In the genomic region with DNA sequence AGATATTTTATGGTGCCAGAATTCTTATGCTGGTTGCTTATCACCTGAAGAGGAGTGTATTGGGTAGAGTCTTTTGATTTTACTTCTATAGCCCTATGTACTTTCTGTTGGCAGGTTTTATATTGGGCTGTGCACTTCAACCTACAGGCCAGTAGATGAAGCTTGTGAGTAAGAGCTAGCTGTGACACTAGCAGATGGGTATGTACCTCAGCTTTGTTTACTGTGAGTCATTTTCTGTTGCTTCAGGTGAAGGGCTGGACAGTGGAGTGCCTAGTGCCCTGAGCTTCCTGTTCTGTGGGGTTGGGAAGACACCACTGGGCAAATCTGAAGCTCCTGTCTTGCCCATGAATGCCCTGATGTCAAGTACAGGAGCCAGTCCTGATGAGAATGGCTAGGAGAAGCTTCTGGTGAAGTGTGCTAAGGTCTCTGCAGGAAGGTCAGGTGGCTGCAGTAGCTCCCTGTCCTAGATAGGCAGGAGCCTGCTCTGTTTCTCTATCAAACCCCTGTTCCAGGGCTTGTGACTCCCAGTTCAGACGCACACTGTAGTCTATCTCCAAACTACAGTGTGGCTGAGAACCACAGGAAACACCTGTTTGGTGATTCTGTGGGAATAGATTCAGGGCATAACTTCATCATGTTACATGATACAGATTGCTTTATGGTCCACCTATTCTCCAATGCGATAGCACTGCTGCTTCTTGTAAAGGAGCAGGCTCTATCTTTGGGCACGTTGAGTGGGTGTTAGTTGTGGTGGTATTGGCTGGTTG, we compare ENCODE assay signal across 15 cellular contexts.
DNase-seq lines count a peak whose midpoint lies in the region; ATAC-seq, FAIRE-seq and TF ChIP-seq lines count a peak whose summit lies in the region.
"Had no signal": no experiment of that assay in that cellular context is flagged by ENCODE, and none has a peak within 500 bp of the region (broad histone marks: within the 10 kb centered on the region; RNA-seq: fewer than 3 reads in every experiment).

No MANE protein-coding gene starts in this region.

- H3K56ac ChIP-seq in IMR-90 (ENCODE audit: extremely low read depth, insufficient read depth, low read length): no peak overlapping the region

- H2AFZ ChIP-seq in IMR-90 (replicated peaks; ENCODE audit: low read length, poor library complexity): peak overlapping the region; percentile 17

- peak overlapping the region; percentile 85 for H2BK5ac ChIP-seq in IMR-90 (ENCODE audit: low read depth, low read length, poor library complexity, severe bottlenecking)

- BruUV-seq in IMR-90 (replicated peaks; lab: Mats Ljungman, UMichigan): no TSS peak

- peak overlapping the region; percentile 72 for H3K4ac ChIP-seq in IMR-90 (ENCODE audit: low read depth, low read length)

- no peak overlapping the region for H3K9ac ChIP-seq in IMR-90 (ENCODE audit: low read depth, low read length)
- no peak overlapping the region for H3K9ac ChIP-seq in liver (ENCODE audit: low read depth in 1 of 2, low read length in 2 of 2)

- peak overlapping the region; percentile 82; the same call in 1 of the 2 replicates for H3K18ac ChIP-seq in IMR-90 (ENCODE audit: low read depth, low read length)

- in situ Hi-C loops in IMR-90 (cut with MboI; ENCODE audit: low sequenced_read_pairs): no loop called here

- dilution Hi-C loops in IMR-90 (cut with HindIII; ENCODE audit: low sequenced_read_pairs, unreplicated experiment): no loop called here

- no peak overlapping the region for H2AK9ac ChIP-seq in IMR-90 (replicated peaks; ENCODE audit: low read depth, low read length, poor library complexity)

- H4K91ac ChIP-seq in IMR-90 (ENCODE audit: insufficient read depth, low read depth, low read length): peak overlapping the region; percentile 83

- H3K27me3 Mint-ChIP-seq in T-helper 17 cell: no peaks in the 10 kb centered on the region
- H3K27me3 Mint-ChIP-seq in activated CD4-positive, alpha-beta T cell treated with anti-CD3 and anti-CD28 coated beads, Interleukin-2, amount 10 ng/mL, durations not matched to agents 7 days and 5 days: no peaks in the 10 kb centered on the region
- H3K27me3 Mint-ChIP-seq: activated CD4-positive, alpha-beta T cell treated with anti-CD3 and anti-CD28 coated beads, Interleukin-2, amount 10 ng/mL, durations not matched to agents 24 days and 14 days had no signal

- no peaks in the 10 kb centered on the region for H3K79me1 ChIP-seq in IMR-90 (ENCODE audit: low read depth in 1 of 2, low read length in 2 of 2)

- TF ChIP-seq CTCF in IMR-90 (conservative IDR thresholded peaks at IDR 0.05; ENCODE audit: low read depth, low read length): 0 out of 2 replicates have a peak, but pooled peaks have one; percentile 27
- peak; percentile 52 for TF ChIP-seq CTCF in bronchial epithelial cell (IDR thresholded peaks at IDR 0.05; ENCODE audit: insufficient read depth, low read length, severe bottlenecking)
- TF ChIP-seq CTCF in liver (IDR thresholded peaks at IDR 0.05; ENCODE audit: low read depth, low read length, missing input control): peak; percentile 40

- DNase-seq in DMS53 treated with DMSO at 0.1 percent for 48 hours (lab: John Stamatoyannopoulos, UW; ENCODE audit: unreplicated experiment) (peak; percentile 88), IMR-90 (peak; percentile 86), bronchial epithelial cell (ENCODE audit: low read depth) (peak; percentile 97), T-helper 17 cell (no peak)
- no peak for DNase-seq in stimulated activated naive CD4-positive, alpha-beta T cell (lab: John Stamatoyannopoulos, UW)
- no peak for DNase-seq in activated CD4-positive, alpha-beta T cell treated with anti-CD3 and anti-CD28 coated beads, Interleukin-2, amount 10 ng/mL, durations not matched to agents 7 days and 5 days
- DNase-seq in activated T-cell treated with anti-CD3 and anti-CD28 coated beads, Interleukin-2, amount 50 U/mL, for 1 hour: no peak
- DNase-seq: activated CD4-positive, alpha-beta T cell treated with anti-CD3 and anti-CD28 coated beads, Interleukin-2, amount 10 ng/mL, durations not matched to agents 24 days and 14 days; activated gamma-delta T cell treated with Interleukin-2 at 50 U/mL for 16 hours; DMS79 treated with DMSO at 0.1 percent for 48 hours; KBM-7; NCI-H345 had no signal

- H3K4me3 ChIP-seq in IMR-90 (ENCODE audit: insufficient read depth, low read depth, low read length) (no peak overlapping the region), bronchial epithelial cell (ENCODE audit: low read depth, low read length) (no peak overlapping the region), liver (ENCODE audit: low read depth in 1 of 3, low read length in 3 of 3) (no peak overlapping the region)
- H3K4me3 ChIP-seq: right atrium auricular region had no signal

- WGBS in IMR-90 (ENCODE audit: extremely low coverage in 2 of 2, insufficient read length in 1 of 2), 2 experiments: no CpG with 5 or more reads among the region's 3 CpGs
- 89% methylated on average over 3 of the region's 3 CpGs for WGBS in liver

- H2AK5ac ChIP-seq in IMR-90 (ENCODE audit: low read depth, low read length): peak overlapping the region; percentile 91

- intact Hi-C loops in IMR-90 (cut with micrococcal nuclease): no loop called here

- H3K4me1 Mint-ChIP-seq in T-helper 17 cell: no peaks in the 10 kb centered on the region
- no peaks in the 10 kb centered on the region for H3K4me1 Mint-ChIP-seq in activated CD4-positive, alpha-beta T cell treated with anti-CD3 and anti-CD28 coated beads, Interleukin-2, amount 10 ng/mL, durations not matched to agents 7 days and 5 days
- H3K4me1 Mint-ChIP-seq: activated CD4-positive, alpha-beta T cell treated with anti-CD3 and anti-CD28 coated beads, Interleukin-2, amount 10 ng/mL, durations not matched to agents 24 days and 14 days had no signal

- peaks cover 12% of the 10 kb centered on the region for H3K9me3 Mint-ChIP-seq in activated CD4-positive, alpha-beta T cell treated with anti-CD3 and anti-CD28 coated beads, Interleukin-2, amount 10 ng/mL, durations not matched to agents 7 days and 5 days

- H2BK15ac ChIP-seq in IMR-90 (ENCODE audit: low read depth, low read length): peak overlapping the region; percentile 79

- CTCF ChIA-PET in IMR-90 (lab: Yijun Ruan, JAX): interaction anchor here (0.6 to 1.4 kb wide), 5 partner anchors 11 to 1141 kb away, joined by 3 to 5 read pairs (median 5); no protein-coding TSS in a partner anchor
- CTCF ChIA-PET in activated CD4-positive, alpha-beta T cell treated with anti-CD3 and anti-CD28 coated beads, Interleukin-2, amount 10 ng/mL, durations not matched to agents 7 days and 5 days (lab: Charles Lee): no interaction called here

- TF ChIP-seq RAD21 in IMR-90 (IDR thresholded peaks at IDR 0.05; ENCODE audit: low read length): peak; percentile 21; the same call in 1 of the 2 replicates
- TF ChIP-seq RAD21 in liver (IDR thresholded peaks at IDR 0.05): peak; percentile 63 to 72

- H3K9me1 ChIP-seq in IMR-90 (ENCODE audit: insufficient read depth, low read length): peaks cover 6% of the 10 kb centered on the region; the same call in 1 of the 2 replicates

- peak overlapping the region; percentile 88 for H2BK20ac ChIP-seq in IMR-90 (ENCODE audit: low read depth, low read length)

- ATAC-seq in IMR-90 (ENCODE audit: low read depth) (peak; percentile 70), T-helper 17 cell (no peak)

- no peaks in the 10 kb centered on the region for H4K20me1 ChIP-seq in IMR-90 (ENCODE audit: insufficient read depth, low read length)

- no peaks in the 10 kb centered on the region for H3K36me3 ChIP-seq in IMR-90 (ENCODE audit: control insufficient read depth, insufficient read depth, low read length)
- no peaks in the 10 kb centered on the region for H3K36me3 ChIP-seq in bronchial epithelial cell (ENCODE audit: control insufficient read depth, insufficient read depth, low read length)
- no peaks in the 10 kb centered on the region for H3K36me3 ChIP-seq in liver (ENCODE audit: control insufficient read depth in 4 of 4, insufficient read depth in 3 of 4, low read depth in 1 of 4, low read length in 3 of 4)
- H3K36me3 ChIP-seq: right atrium auricular region had no signal

- peaks cover 7% of the 10 kb centered on the region; the same call in 1 of the 2 replicates for H3K4me1 ChIP-seq in IMR-90 (ENCODE audit: control insufficient read depth, insufficient read depth, low read length)
- peaks cover 2 to 13% (median 8%) of the 10 kb centered on the region in 4 donors for H3K4me1 ChIP-seq in liver (ENCODE audit: control insufficient read depth in 4 of 4, insufficient read depth in 4 of 4, low read length in 3 of 4)
- H3K4me1 ChIP-seq: right atrium auricular region had no signal

- H3K27ac Mint-ChIP-seq in T-helper 17 cell: no peak overlapping the region
- no peak overlapping the region for H3K27ac Mint-ChIP-seq in activated CD4-positive, alpha-beta T cell treated with anti-CD3 and anti-CD28 coated beads, Interleukin-2, amount 10 ng/mL, durations not matched to agents 7 days and 5 days
- H3K27ac Mint-ChIP-seq: activated CD4-positive, alpha-beta T cell treated with anti-CD3 and anti-CD28 coated beads, Interleukin-2, amount 10 ng/mL, durations not matched to agents 24 days and 14 days had no signal

- H3K23ac ChIP-seq in IMR-90 (ENCODE audit: low read depth, low read length): peak overlapping the region; percentile 19; the same call in 1 of the 2 replicates

- H3K9me3 ChIP-seq in IMR-90 (ENCODE audit: control insufficient read depth, insufficient read depth, low read length) (no peaks in the 10 kb centered on the region), liver (ENCODE audit: control insufficient read depth in 4 of 4, low read length in 3 of 4) (no peaks in the 10 kb centered on the region), T-helper 17 cell (ENCODE audit: control insufficient read depth, low read length, poor library complexity, severe bottlenecking) (no peaks in the 10 kb centered on the region)
- H3K9me3 ChIP-seq: right atrium auricular region had no signal

- H3K27ac ChIP-seq in IMR-90 (ENCODE audit: insufficient read depth, low read length): no peak overlapping the region; the same call in 1 of the 2 replicates
- H3K27ac ChIP-seq in liver (ENCODE audit: low read depth in 1 of 2, low read length in 2 of 2): no peak overlapping the region
- H3K27ac ChIP-seq: right atrium auricular region had no signal

- peak; percentile 97 for FAIRE-seq in bronchial epithelial cell (lab: Jason Lieb, UNC)
- FAIRE-seq: colon had no signal

- peak overlapping the region; percentile 87 for H2BK120ac ChIP-seq in IMR-90 (ENCODE audit: low read depth, low read length)

- no peak overlapping the region; the same call in 1 of the 2 replicates for H3K4me2 ChIP-seq in IMR-90 (ENCODE audit: low read depth, low read length)

- peak overlapping the region; percentile 33; the same call in 1 of the 2 replicates for H3K14ac ChIP-seq in IMR-90 (replicated peaks; ENCODE audit: low read depth, low read length)

- TF ChIP-seq POLR2A in IMR-90 (IDR thresholded peaks at IDR 0.05; ENCODE audit: low read depth, low read length): no peak

- POLR2A ChIA-PET in IMR-90 (lab: Charles Lee; ENCODE audit: unreplicated experiment): no interaction called here
- POLR2A ChIA-PET in activated CD4-positive, alpha-beta T cell treated with anti-CD3 and anti-CD28 coated beads, Interleukin-2, amount 10 ng/mL, durations not matched to agents 7 days and 5 days (lab: Charles Lee): no interaction called here

- H4K5ac ChIP-seq in IMR-90 (ENCODE audit: low read depth, low read length): peak overlapping the region; percentile 53; the same call in 1 of the 2 replicates

- no peak overlapping the region for H3K4me3 Mint-ChIP-seq in T-helper 17 cell
- no peak overlapping the region for H3K4me3 Mint-ChIP-seq in activated CD4-positive, alpha-beta T cell treated with anti-CD3 and anti-CD28 coated beads, Interleukin-2, amount 10 ng/mL, durations not matched to agents 7 days and 5 days
- H3K4me3 Mint-ChIP-seq: activated CD4-positive, alpha-beta T cell treated with anti-CD3 and anti-CD28 coated beads, Interleukin-2, amount 10 ng/mL, durations not matched to agents 24 days and 14 days had no signal

- H3K36me3 Mint-ChIP-seq in T-helper 17 cell (ENCODE audit: low read depth): no peaks in the 10 kb centered on the region
- H3K36me3 Mint-ChIP-seq in activated CD4-positive, alpha-beta T cell treated with anti-CD3 and anti-CD28 coated beads, Interleukin-2, amount 10 ng/mL, durations not matched to agents 7 days and 5 days (ENCODE audit: low read depth): no peaks in the 10 kb centered on the region

- no peaks in the 10 kb centered on the region for H3K27me3 ChIP-seq in IMR-90 (ENCODE audit: control insufficient read depth, insufficient read depth, low read length)
- H3K27me3 ChIP-seq in bronchial epithelial cell (ENCODE audit: control insufficient read depth, insufficient read depth, low read length): no peaks in the 10 kb centered on the region
- H3K27me3 ChIP-seq in liver (ENCODE audit: control insufficient read depth in 4 of 4, insufficient read depth in 4 of 4, low read length in 3 of 4): no peaks in the 10 kb centered on the region
- H3K27me3 ChIP-seq: right atrium auricular region had no signal

- H4K8ac ChIP-seq in IMR-90 (ENCODE audit: low read depth in 2 of 2, low read length in 2 of 2): peak overlapping the region; percentile 14 to 45

Comparison
In these comparisons a context has a peak if more than half of its experiments do, and no peak if none do; other contexts are left out.
1. DNase-seq: peak in DMS53 treated with DMSO at 0.1 percent for 48 hours (single experiment), IMR-90 (single experiment) and bronchial epithelial cell (single experiment); none in T-helper 17 cell (0 of 3), stimulated activated naive CD4-positive, alpha-beta T cell (0 of 6), activated CD4-positive, alpha-beta T cell treated with anti-CD3 and anti-CD28 coated beads, Interleukin-2, amount 10 ng/mL, durations not matched to agents 7 days and 5 days (single experiment) and activated T-cell treated with anti-CD3 and anti-CD28 coated beads, Interleukin-2, amount 50 U/mL, for 1 hour (single experiment).
2. Peak in every context shown above with its lines, with median percentiles within 50 percentile points of each other: CTCF ChIP-seq.